8 cellular contexts compared by ENCODE assay signal in the genomic region with DNA sequence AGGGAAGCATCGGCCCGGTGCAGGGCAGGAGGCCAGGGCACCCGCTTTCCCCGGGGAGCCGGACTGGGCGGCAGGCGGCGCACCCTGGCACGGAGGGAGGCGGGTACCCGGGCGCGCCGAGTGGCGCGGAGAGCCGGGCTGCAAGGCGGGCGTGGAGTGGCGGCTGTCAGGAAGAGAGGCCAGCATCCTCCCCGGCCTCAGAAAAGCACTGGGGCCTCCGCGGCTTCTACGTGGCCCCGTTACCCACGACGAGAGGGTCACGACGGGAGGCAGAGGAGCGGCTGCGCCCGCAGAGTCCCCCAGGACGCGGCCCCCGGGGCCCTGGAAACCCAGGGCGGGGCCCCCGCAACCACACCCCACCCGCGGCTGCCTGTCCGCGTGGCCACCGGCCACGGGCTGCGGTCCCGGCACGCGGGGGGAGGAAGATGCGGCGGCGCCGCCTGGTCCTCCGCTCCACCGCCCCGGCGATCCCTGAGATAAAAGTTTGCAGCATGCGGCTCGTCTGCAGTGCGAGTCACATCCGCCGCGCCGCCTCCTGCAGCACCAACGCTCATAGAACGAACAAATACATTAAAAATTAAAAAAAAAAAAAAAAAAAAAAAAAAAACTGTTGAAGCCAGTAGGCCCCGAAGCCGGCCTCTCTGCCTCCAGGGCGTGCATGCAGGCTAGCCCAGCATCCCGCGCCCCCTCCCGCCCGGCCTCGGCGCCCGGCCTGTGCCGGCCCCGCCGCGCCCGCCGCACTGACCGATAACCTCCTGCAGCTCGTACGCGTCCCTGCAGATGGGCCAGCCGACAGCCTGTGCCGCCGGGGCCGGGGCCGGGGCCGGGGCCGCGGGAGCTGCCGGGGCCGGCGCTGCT. TPM values are rescaled to one million over a fixed set of nuclear protein-coding genes. Genes with fewer than 3 reads are reported as not detected.
DNase-seq lines count a peak whose midpoint lies in the region; ATAC-seq and TF ChIP-seq lines count a peak whose summit lies in the region.

No MANE protein-coding gene starts in this region.

- peak overlapping the region; percentile 82 to 96 (median 90) for H3K4me3 Mint-ChIP-seq in IgD-negative memory B cell

- peak overlapping the region; percentile 78 for H2AFZ ChIP-seq in hepatocyte

- H3K36me3 Mint-ChIP-seq in IgD-negative memory B cell, result no peaks in the 10 kb centered on the region

- peaks cover 14% of the 10 kb centered on the region for H4K20me1 ChIP-seq in hepatocyte (ENCODE audit: insufficient read depth, poor library complexity, severe bottlenecking)

- H3K36me3 ChIP-seq in ascending aorta (no peaks in the 10 kb centered on the region), hepatocyte (replicated peaks; ENCODE audit: insufficient read depth, low read depth) (no peaks in the 10 kb centered on the region), aorta (ENCODE audit: control insufficient read depth in 1 of 2, insufficient read depth in 2 of 2, low read length in 1 of 2) (no peaks in the 10 kb centered on the region)

- peak; percentile 80 for DNase-seq in Daoy (ENCODE audit: low read depth)
- DNase-seq in T-helper 22 cell (ENCODE audit: low read depth), result peak; percentile 86
- peak; percentile 11 to 82 for DNase-seq in ascending aorta (ENCODE audit: low spot score in 2 of 2)
- peak; percentile 79 for DNase-seq in hepatocyte (ENCODE audit: low spot score)
- peak; percentile 84 for DNase-seq in retina
- DNase-seq in aorta, result peak; percentile 76 to 92

- peak overlapping the region; percentile 82 to 84 for H3K27ac ChIP-seq in ascending aorta
- peak overlapping the region; percentile 96 for H3K27ac ChIP-seq in hepatocyte
- H3K27ac ChIP-seq in aorta (ENCODE audit: low read depth in 1 of 2, low read length in 2 of 2), result peak overlapping the region in 1 of 2 donors; percentile 24

- TF ChIP-seq CTCF in ascending aorta (IDR thresholded peaks at IDR 0.05) (peak in 2 of 3 experiments; percentile 47 to 55), hepatocyte (IDR thresholded peaks at IDR 0.05; ENCODE audit: poor library complexity) (peak; percentile 35)

- H3K27me3 Mint-ChIP-seq in IgD-negative memory B cell, result no peaks in the 10 kb centered on the region

- intact Hi-C loops in ascending aorta (cut with DNase I) (loop anchor here (5.0 to 10.0 kb wide), 3 partner anchors 82 to 271 kb away; a partner anchor contains a TSS), aorta (cut with DNase I) (loop anchor here in 1 of 2 donors (10.0 kb wide), 1 partner anchor 82 kb away; no protein-coding TSS in a partner anchor)

- peaks cover 25 to 35% (median 31%) of the 10 kb centered on the region in 3 donors for H3K4me1 Mint-ChIP-seq in IgD-negative memory B cell

- peaks cover 50% of the 10 kb centered on the region for H3K79me2 ChIP-seq in hepatocyte

- no peaks in the 10 kb centered on the region for H3K9me3 Mint-ChIP-seq in IgD-negative memory B cell

- H3K4me1 ChIP-seq in ascending aorta, result peaks cover 0 to 10% of the 10 kb centered on the region in 2 donors
- H3K4me1 ChIP-seq in hepatocyte (ENCODE audit: insufficient read depth), result peaks cover 44% of the 10 kb centered on the region
- H3K4me1 ChIP-seq in aorta (ENCODE audit: control insufficient read depth in 1 of 2, insufficient read depth in 2 of 2, low read length in 2 of 2), result peaks cover 0 to 5% of the 10 kb centered on the region in 2 donors

- WGBS in hepatocyte (ENCODE audit: low lambda C conversion rate, missing lambda C conversion rate), result under 1% methylated on average over 49 of the region's 95 CpGs
- 0% methylated on average over 73 to 95 of the region's 95 CpGs for WGBS in aorta, 2 donors

- H3K4me3 ChIP-seq in ascending aorta, result peak overlapping the region; percentile 75 to 98
- H3K4me3 ChIP-seq in hepatocyte, result peak overlapping the region; percentile 61
- H3K4me3 ChIP-seq in aorta (ENCODE audit: low read length in 2 of 2), result peak overlapping the region; percentile 74 to 86

- H3K9me2 ChIP-seq in hepatocyte (replicated peaks; ENCODE audit: insufficient read depth), result no peaks in the 10 kb centered on the region

- peak overlapping the region; percentile 89 to 94 (median 90) for H3K27ac Mint-ChIP-seq in IgD-negative memory B cell

- H3K9me3 ChIP-seq in ascending aorta (no peaks in the 10 kb centered on the region), hepatocyte (ENCODE audit: low read depth) (no peaks in the 10 kb centered on the region), aorta (ENCODE audit: control insufficient read depth, low read length) (no peaks in the 10 kb centered on the region)

- H3K27me3 ChIP-seq in ascending aorta (no peaks in the 10 kb centered on the region), hepatocyte (no peaks in the 10 kb centered on the region), aorta (ENCODE audit: control insufficient read depth in 1 of 2, insufficient read depth in 2 of 2, low read length in 1 of 2) (no peaks in the 10 kb centered on the region)

- peak overlapping the region; percentile 85 for H3K4me2 ChIP-seq in hepatocyte

- peak; percentile 55 for ATAC-seq in GM21529 (IDR thresholded peaks at IDR 0.05; ENCODE audit: unreplicated experiment)
- ATAC-seq in aorta (ENCODE audit: low FRiP score), result peak; percentile 86

RNA-seq across cellular contexts. Expression of a gene that starts 0.7 kb away (rescaled TPM):
- total RNA-seq in Daoy (2014; rRNA removed; shearing (Covaris generic)), result 22.5 and 27.3 TPM in 2 replicates
- polyA plus RNA-seq in IgD-negative memory B cell, result 1.6 TPM
- total RNA-seq in ascending aorta, result 7.5 TPM
- 35.4 and 39.4 TPM in 2 replicates for total RNA-seq in hepatocyte
- polyA plus RNA-seq in hepatocyte, result 26.5 and 26.9 TPM in 2 replicates
- total RNA-seq in aorta, result 10 to 100 TPM; 12.6 to 16.1 TPM
- 10 to 100 TPM in 1 of 2 donors, 1 to 10 TPM in 1; 7.1 to 17.7 TPM for polyA plus RNA-seq in aorta
